ENCODE assay signal across 37 cellular contexts in the genomic region with DNA sequence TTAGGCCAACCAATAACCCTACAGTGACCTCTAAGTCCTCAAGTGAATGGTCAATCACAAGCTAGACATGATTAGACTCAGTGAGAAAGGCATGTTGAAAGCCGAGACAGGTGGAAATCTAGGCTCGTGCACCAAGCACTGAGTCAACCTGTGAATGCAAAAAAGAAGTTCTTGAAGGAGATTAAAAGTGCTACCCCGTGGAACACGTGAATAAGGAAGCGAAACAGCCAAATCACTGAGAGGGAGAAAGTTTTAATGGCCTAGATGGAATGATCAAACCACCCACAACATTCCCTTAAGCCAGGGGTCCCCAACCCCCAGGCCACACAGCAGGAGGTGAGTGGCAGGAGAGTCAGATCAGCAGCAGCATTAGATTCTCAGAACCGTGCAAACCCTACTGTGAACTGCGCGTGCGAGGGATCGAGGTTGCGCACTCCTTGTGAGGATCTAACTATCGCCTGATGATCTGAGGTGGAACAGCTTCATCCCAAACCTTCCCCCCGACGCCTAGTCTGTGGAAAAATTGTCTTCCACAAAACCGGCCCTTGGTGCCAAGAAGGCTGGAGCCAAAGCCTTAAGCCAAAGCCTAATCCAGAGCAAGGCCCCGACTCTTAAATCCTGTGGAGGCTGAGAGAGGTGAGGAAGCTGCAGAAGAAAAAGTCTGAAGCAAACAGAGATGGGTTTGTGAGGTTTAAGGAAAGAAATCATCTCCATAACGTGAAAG. TPM values are rescaled to one million over a fixed set of nuclear protein-coding genes. Genes with fewer than 3 reads are reported as not detected.
"Had no signal": no experiment of that assay in that cellular context is flagged by ENCODE, and none has a peak within 500 bp of the region (broad histone marks: within the 10 kb centered on the region; RNA-seq: fewer than 3 reads in every experiment).

No MANE protein-coding gene starts in this region.

- H3K27ac Mint-ChIP-seq: activated naive CD4-positive, alpha-beta T cell treated with anti-CD3 and anti-CD28 coated beads for 36 hours; activated naive CD8-positive, alpha-beta T cell treated with anti-CD3 and anti-CD28 coated beads, Interleukin-2, amount 10 ng/mL, durations not matched to agents 7 days and 5 days; endodermal cell; immature natural killer cell; nephron; progenitor cell of endocrine pancreas; stimulated activated memory B cell treated with anti-CD40 and anti-IgM and Interleukin-4, amounts not matched to agents 10 μg/mL and 1 μg/mL and 100 μg/mL, for 72 hours had no signal

- DNase-seq: activated CD4-positive, alpha-beta T cell treated with anti-CD3 and anti-CD28 coated beads for 48 hours; activated CD4-positive, alpha-beta T cell treated with anti-CD3 and anti-CD28 coated beads, Interleukin-2, amount 50 U/mL, for 48 hours; activated CD8-positive, alpha-beta memory T cell treated with anti-CD3 and anti-CD28 coated beads, Interleukin-2, amount 50 U/mL, for 4 hours; activated naive CD4-positive, alpha-beta T cell treated with anti-CD3 and anti-CD28 coated beads for 36 hours; activated naive CD8-positive, alpha-beta T cell treated with anti-CD3 and anti-CD28 coated beads, Interleukin-2, amount 10 ng/mL, durations not matched to agents 7 days and 5 days; activated T-cell treated with anti-CD3 and anti-CD28 coated beads, Interleukin-2, amount 50 U/mL, for 4 hours; amniotic stem cell; brain microvascular endothelial cell; caudate nucleus; endodermal cell; foreskin fibroblast; heart left ventricle; hypothalamus; immature natural killer cell; kidney; left colon; mammary epithelial cell; ovary; stimulated activated CD4-positive, alpha-beta T cell treated with anti-CD3 and anti-CD28 coated beads, Interleukin-1b, Interleukin-23, amount 100 ng/mL, for 48 hours; stimulated activated CD4-positive, alpha-beta T cell treated with anti-CD3 and anti-CD28 coated beads, Interleukin-4, amount 100 ng/mL, for 4 hours; stimulated activated CD8-positive, alpha-beta memory T cell treated with anti-CD3 and anti-CD28 coated beads, Interleukin-4, amount 100 ng/mL, for 48 hours; transverse colon had no signal

- H3K9me3 ChIP-seq: neutrophil, ovary, right lobe of liver, suprapubic skin, transverse colon had no signal

- H3K36me3 Mint-ChIP-seq: activated naive CD8-positive, alpha-beta T cell treated with anti-CD3 and anti-CD28 coated beads, Interleukin-2, amount 10 ng/mL, durations not matched to agents 7 days and 5 days; stimulated activated memory B cell treated with anti-CD40 and anti-IgM and Interleukin-4, amounts not matched to agents 10 μg/mL and 1 μg/mL and 100 μg/mL, for 72 hours had no signal

- H3K4me3 Mint-ChIP-seq: activated naive CD4-positive, alpha-beta T cell treated with anti-CD3 and anti-CD28 coated beads for 36 hours; activated naive CD8-positive, alpha-beta T cell treated with anti-CD3 and anti-CD28 coated beads, Interleukin-2, amount 10 ng/mL, durations not matched to agents 7 days and 5 days; activated T-cell treated with anti-CD3 and anti-CD28 coated beads, Interleukin-2, amount 50 U/mL, for 4 hours; endodermal cell; immature natural killer cell; nephron; stimulated activated memory B cell treated with anti-CD40 and anti-IgM and Interleukin-4, amounts not matched to agents 10 μg/mL and 1 μg/mL and 100 μg/mL, for 72 hours had no signal

- H3K27me3 ChIP-seq: brain microvascular endothelial cell, ovary, right lobe of liver had no signal

- H3K4me3 ChIP-seq: heart left ventricle, ovary, right lobe of liver, suprapubic skin, transverse colon had no signal

- H3K9me3 Mint-ChIP-seq: activated naive CD4-positive, alpha-beta T cell treated with anti-CD3 and anti-CD28 coated beads for 36 hours; activated T-cell treated with anti-CD3 and anti-CD28 coated beads, Interleukin-2, amount 50 U/mL, for 4 hours; endodermal cell; immature natural killer cell; nephron had no signal

- H3K4me1 ChIP-seq: heart left ventricle, right lobe of liver, transverse colon had no signal

- H3K27ac ChIP-seq: brain microvascular endothelial cell, heart left ventricle, neutrophil, ovary, right lobe of liver, suprapubic skin, transverse colon, VCaP had no signal

- H3K4me1 Mint-ChIP-seq: endodermal cell had no signal

- H3K36me3 ChIP-seq: brain microvascular endothelial cell, heart left ventricle, neutrophil, ovary, right lobe of liver, suprapubic skin, transverse colon had no signal

- ATAC-seq: activated CD4-positive, CD25-positive, alpha-beta regulatory T cell treated with anti-CD3 and anti-CD28 coated beads, Interleukin-2, amount 50 U/mL, for 24 hours; activated T-cell treated with anti-CD3 and anti-CD28 coated beads, Interleukin-2, amount 50 U/mL, for 4 hours; esophagus mucosa; heart left ventricle; left colon; right lobe of liver; stimulated activated memory B cell treated with anti-CD40 and anti-IgM and Interleukin-4, amounts not matched to agents 10 μg/mL and 1 μg/mL and 100 μg/mL, for 72 hours had no signal

RNA-seq across cellular contexts. Expression of a gene that starts 19.5 kb away (rescaled TPM):
- polyA plus RNA-seq: mammary epithelial cell had no signal

RNA-seq across cellular contexts. Expression of a gene that starts 29.8 kb away (rescaled TPM):
- total RNA-seq: activated CD8-positive, alpha-beta memory T cell treated with anti-CD3 and anti-CD28 coated beads for 36 hours; activated naive CD4-positive, alpha-beta T cell treated with anti-CD3 and anti-CD28 coated beads for 36 hours; activated naive CD8-positive, alpha-beta T cell treated with anti-CD3 and anti-CD28 coated beads, Interleukin-2, amount 10 ng/mL, durations not matched to agents 7 days and 5 days; activated T-cell treated with anti-CD3 and anti-CD28 coated beads, Interleukin-2, amount 50 U/mL, for 4 hours; endodermal cell; esophagus mucosa; heart left ventricle; kidney; left colon; liver; mammary epithelial cell; mucosa of gallbladder; ovary; progenitor cell of endocrine pancreas; renal cortical epithelial cell; right lobe of liver; skeletal muscle tissue; T-helper 1 cell treated with Interleukin-12 subunit alpha and Interleukin-12 subunit beta and Interleukin-4 antibody, amounts not matched to agents 30 ng/mL and 1 ng/mL, for 36 hours; transverse colon had no signal
- polyA plus RNA-seq: heart left ventricle, immature natural killer cell, liver, mammary epithelial cell, ovary had no signal
